9 cellular contexts compared by ENCODE assay signal in genomic region chr16:14405611-14406537, GRCh38.
DNase-seq lines count a peak whose midpoint lies in the region; ATAC-seq and TF ChIP-seq lines count a peak whose summit lies in the region.
"Had no signal": no experiment of that assay in that cellular context is flagged by ENCODE, and none has a peak within 500 bp of the region (broad histone marks: within the 10 kb centered on the region; RNA-seq: fewer than 3 reads in every experiment).

No MANE protein-coding gene starts in this region.

- POLR2A ChIA-PET in activated CD8-positive, alpha-beta T cell treated with anti-CD3 and anti-CD28 coated beads, Interleukin-2, amount 10 ng/mL, durations not matched to agents 7 days and 5 days (lab: Charles Lee) = no interaction called here

- H3K4me3 Mint-ChIP-seq in activated CD8-positive, alpha-beta T cell treated with anti-CD3 and anti-CD28 coated beads, Interleukin-2, amount 10 ng/mL, durations not matched to agents 7 days and 5 days = no peak overlapping the region
- H3K4me3 Mint-ChIP-seq: activated naive CD8-positive, alpha-beta T cell had no signal

- H3K36me3 Mint-ChIP-seq in activated CD8-positive, alpha-beta T cell treated with anti-CD3 and anti-CD28 coated beads, Interleukin-2, amount 10 ng/mL, durations not matched to agents 7 days and 5 days (ENCODE audit: low read depth) = no peaks in the 10 kb centered on the region
- H3K36me3 Mint-ChIP-seq: activated naive CD8-positive, alpha-beta T cell had no signal

- no peaks in the 10 kb centered on the region for H3K36me3 ChIP-seq in brain microvascular endothelial cell (replicated peaks)

- H3K27ac ChIP-seq in brain microvascular endothelial cell = no peak overlapping the region

- ATAC-seq in GM19395 (IDR thresholded peaks at IDR 0.05; ENCODE audit: unreplicated experiment) = peak; percentile 90
- peak; percentile 73 for ATAC-seq in HG03139 (IDR thresholded peaks at IDR 0.05; ENCODE audit: unreplicated experiment)
- ATAC-seq in activated CD8-positive, alpha-beta T cell treated with anti-CD3 and anti-CD28 coated beads, Interleukin-2, amount 10 ng/mL, durations not matched to agents 7 days and 5 days = peak; percentile 38

- no peaks in the 10 kb centered on the region for H3K27me3 ChIP-seq in brain microvascular endothelial cell (replicated peaks)

- H3K27me3 Mint-ChIP-seq in activated CD8-positive, alpha-beta T cell treated with anti-CD3 and anti-CD28 coated beads, Interleukin-2, amount 10 ng/mL, durations not matched to agents 7 days and 5 days (ENCODE audit: low read depth) = no peaks in the 10 kb centered on the region
- H3K27me3 Mint-ChIP-seq: activated naive CD8-positive, alpha-beta T cell had no signal

- H3K4me1 Mint-ChIP-seq in activated CD8-positive, alpha-beta T cell treated with anti-CD3 and anti-CD28 coated beads, Interleukin-2, amount 10 ng/mL, durations not matched to agents 7 days and 5 days (ENCODE audit: low read depth) = peaks cover 1% of the 10 kb centered on the region

- peak; percentile 25 for DNase-seq in Daoy (ENCODE audit: low read depth)
- peak; percentile 26 for DNase-seq in activated CD8-positive, alpha-beta T cell treated with anti-CD3 and anti-CD28 coated beads, Interleukin-2, amount 10 ng/mL, durations not matched to agents 7 days and 5 days
- DNase-seq in myocyte (ENCODE audit: low read depth) = peak; percentile 89
- no peak for DNase-seq in NCI-H1105 treated with DMSO at 0.1 percent for 48 hours (lab: John Stamatoyannopoulos, UW)
- DNase-seq in brain microvascular endothelial cell = no peak
- no peak for DNase-seq in NOMO-1 treated with dmso at 0.1 percent for 144 hours (lab: John Stamatoyannopoulos, UW; ENCODE audit: unreplicated experiment)

- in situ Hi-C loops in brain microvascular endothelial cell (cut with HindIII; ENCODE audit: low pct_ligation_motif_present, low sequenced_read_pairs) = no loop called here

- no peak overlapping the region for H3K4me3 ChIP-seq in brain microvascular endothelial cell (ENCODE audit: low read depth, low read length)

- H3K27ac Mint-ChIP-seq in activated CD8-positive, alpha-beta T cell treated with anti-CD3 and anti-CD28 coated beads, Interleukin-2, amount 10 ng/mL, durations not matched to agents 7 days and 5 days = no peak overlapping the region
- H3K27ac Mint-ChIP-seq: activated naive CD8-positive, alpha-beta T cell had no signal

- no peaks in the 10 kb centered on the region for H3K9me3 Mint-ChIP-seq in activated CD8-positive, alpha-beta T cell treated with anti-CD3 and anti-CD28 coated beads, Interleukin-2, amount 10 ng/mL, durations not matched to agents 7 days and 5 days (ENCODE audit: insufficient read depth)

- CTCF ChIA-PET in activated CD8-positive, alpha-beta T cell treated with anti-CD3 and anti-CD28 coated beads, Interleukin-2, amount 10 ng/mL, durations not matched to agents 7 days and 5 days (lab: Charles Lee) = no interaction called here

- TF ChIP-seq CTCF in brain microvascular endothelial cell (IDR thresholded peaks at IDR 0.05; ENCODE audit: low read depth, low read length, missing control alignments) = no peak

Comparison
In these comparisons a context has a peak if more than half of its experiments do, and no peak if none do; other contexts are left out.
1. DNase-seq: peak in Daoy (single experiment), activated CD8-positive, alpha-beta T cell treated with anti-CD3 and anti-CD28 coated beads, Interleukin-2, amount 10 ng/mL, durations not matched to agents 7 days and 5 days (single experiment) and myocyte (single experiment); none in NCI-H1105 treated with DMSO at 0.1 percent for 48 hours (single experiment), brain microvascular endothelial cell (single experiment) and NOMO-1 treated with dmso at 0.1 percent for 144 hours (single experiment).
2. ATAC-seq: peak in every context shown above with its lines; median percentile 90 in GM19395; 73 in HG03139; 38 in activated CD8-positive, alpha-beta T cell treated with anti-CD3 and anti-CD28 coated beads, Interleukin-2, amount 10 ng/mL, durations not matched to agents 7 days and 5 days.